Comparison of ENCODE assay signal across 15 cellular contexts in the genomic region with DNA sequence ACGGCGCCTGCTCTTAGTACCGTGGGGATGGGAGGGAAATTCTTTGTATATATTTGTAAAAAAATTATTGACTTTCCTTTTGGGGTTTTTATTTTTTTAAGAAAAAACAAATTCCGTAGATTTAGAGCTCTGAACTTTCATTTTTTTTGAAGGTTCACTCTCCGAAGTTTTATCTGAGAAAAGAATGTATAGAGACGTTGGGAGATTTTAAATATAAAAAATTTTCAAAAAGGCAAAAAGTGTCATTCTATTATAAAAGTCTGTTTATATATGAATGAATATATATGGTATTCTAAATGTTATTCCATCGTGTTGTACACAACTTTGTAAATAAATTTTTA. TPM values are rescaled to one million over a fixed set of nuclear protein-coding genes. Genes with fewer than 3 reads are reported as not detected.
A peak's percentile ranks its signal among the peaks of the same experiment; 100 is the strongest.
DNase-seq lines count a peak whose midpoint lies in the region; ATAC-seq lines count a peak whose summit lies in the region.
"Had no signal": no experiment of that assay in that cellular context is flagged by ENCODE, and none has a peak within 500 bp of the region (broad histone marks: within the 10 kb centered on the region; RNA-seq: fewer than 3 reads in every experiment).

No MANE protein-coding gene starts in this region.

- H3K27me3 Mint-ChIP-seq in activated T-helper 2 cell treated with anti-CD3 and anti-CD28 coated beads, Interferon-gamma antibody, Interleukin-2, Interleukin-4, amounts not matched to agents 10 μg/mL and 5 μg/mL and 100 μg/mL, durations not matched to agents 14 hours and 24 hours and 36 hours (ENCODE audit: low read depth): peaks cover 71% of the 10 kb centered on the region
- peaks cover 60 to 82% (median 73%) of the 10 kb centered on the region in 3 donors for H3K27me3 Mint-ChIP-seq in immature natural killer cell (ENCODE audit: low read depth in 3 of 3)

- peak overlapping the region; percentile 57 for H3K4me3 Mint-ChIP-seq in activated T-helper 2 cell treated with anti-CD3 and anti-CD28 coated beads, Interferon-gamma antibody, Interleukin-2, Interleukin-4, amounts not matched to agents 10 μg/mL and 5 μg/mL and 100 μg/mL, durations not matched to agents 14 hours and 24 hours and 36 hours (ENCODE audit: low read depth)
- H3K4me3 Mint-ChIP-seq in immature natural killer cell: peak overlapping the region; percentile 72 to 86 (median 78)

- H3K4ac ChIP-seq in mesendoderm (ENCODE audit: low read depth, low read length): no peak overlapping the region

- peaks cover 27% of the 10 kb centered on the region for H3K4me1 Mint-ChIP-seq in activated T-helper 2 cell treated with anti-CD3 and anti-CD28 coated beads, Interferon-gamma antibody, Interleukin-2, Interleukin-4, amounts not matched to agents 10 μg/mL and 5 μg/mL and 100 μg/mL, durations not matched to agents 14 hours and 24 hours and 36 hours (ENCODE audit: low read depth)
- H3K4me1 Mint-ChIP-seq in immature natural killer cell: peaks cover 30 to 46% of the 10 kb centered on the region in 2 donors

- no peaks in the 10 kb centered on the region for H3K4me1 ChIP-seq in right cardiac atrium (ENCODE audit: control insufficient read depth, insufficient read depth, low read length)
- H3K4me1 ChIP-seq in mesendoderm (ENCODE audit: control insufficient read depth, low read depth, low read length): peaks cover 2% of the 10 kb centered on the region

- H3K9ac ChIP-seq in mesendoderm (ENCODE audit: low read length): no peak overlapping the region

- H4K5ac ChIP-seq in mesendoderm (ENCODE audit: low read length): no peak overlapping the region

- peak overlapping the region; percentile 68 for H3K27ac Mint-ChIP-seq in activated T-helper 2 cell treated with anti-CD3 and anti-CD28 coated beads, Interferon-gamma antibody, Interleukin-2, Interleukin-4, amounts not matched to agents 10 μg/mL and 5 μg/mL and 100 μg/mL, durations not matched to agents 14 hours and 24 hours and 36 hours
- no peak overlapping the region for H3K27ac Mint-ChIP-seq in immature natural killer cell

- H3K4me3 ChIP-seq in right cardiac atrium (ENCODE audit: low read length): peak overlapping the region; percentile 59
- H3K4me3 ChIP-seq in mesendoderm (ENCODE audit: low read length): no peak overlapping the region

- H3K79me1 ChIP-seq in mesendoderm (ENCODE audit: low read length): no peaks in the 10 kb centered on the region

- H3K23ac ChIP-seq in mesendoderm (ENCODE audit: low read length): no peak overlapping the region

- H3K18ac ChIP-seq in mesendoderm (ENCODE audit: low read length): no peak overlapping the region

- 12% methylated on average over 7 of the region's 7 CpGs for WGBS in right cardiac atrium
- WGBS in mesendoderm (ENCODE audit: extremely low coverage, insufficient coverage, low lambda C conversion rate): no CpG with 5 or more reads among the region's 7 CpGs

- H3K79me2 ChIP-seq in mesendoderm (ENCODE audit: control insufficient read depth, insufficient read depth, low read length): no peaks in the 10 kb centered on the region

- ATAC-seq in right cardiac atrium: no peak
- ATAC-seq in Right ventricle myocardium inferior: no peak
- no peak for ATAC-seq in HG03460 (IDR thresholded peaks at IDR 0.05; ENCODE audit: unreplicated experiment)
- ATAC-seq in HG03432 (IDR thresholded peaks at IDR 0.05; ENCODE audit: unreplicated experiment): no peak

- intact Hi-C loops in right cardiac atrium (cut with DNase I): no loop called here
- intact Hi-C loops in Right ventricle myocardium inferior (cut with DNase I): no loop called here
- intact Hi-C loops in activated T-helper 2 cell treated with anti-CD3 and anti-CD28 coated beads, Interferon-gamma antibody, Interleukin-2, Interleukin-4, amounts not matched to agents 10 μg/mL and 5 μg/mL and 100 μg/mL, durations not matched to agents 14 hours and 24 hours and 36 hours (cut with micrococcal nuclease): loop anchor here (5.0 kb wide), 1 partner anchor 213 kb away; no protein-coding TSS in a partner anchor

- peaks cover 10% of the 10 kb centered on the region for H3K36me3 Mint-ChIP-seq in activated T-helper 2 cell treated with anti-CD3 and anti-CD28 coated beads, Interferon-gamma antibody, Interleukin-2, Interleukin-4, amounts not matched to agents 10 μg/mL and 5 μg/mL and 100 μg/mL, durations not matched to agents 14 hours and 24 hours and 36 hours (ENCODE audit: low read depth)
- peaks cover 0 to 9% (median 4%) of the 10 kb centered on the region in 3 donors for H3K36me3 Mint-ChIP-seq in immature natural killer cell

- H3K4me2 ChIP-seq in mesendoderm (ENCODE audit: low read length): no peak overlapping the region

- DNase-seq in right cardiac atrium (no peak), Right ventricle myocardium inferior (ENCODE audit: missing footprints) (no peak), immature natural killer cell (no peak), caudate nucleus (lab: John Stamatoyannopoulos, UW) (no peak), mesendoderm (no peak)
- no peak for DNase-seq in activated T-helper 2 cell treated with anti-CD3 and anti-CD28 coated beads, Interferon-gamma antibody, Interleukin-2, Interleukin-4, amounts not matched to agents 10 μg/mL and 5 μg/mL and 100 μg/mL, durations not matched to agents 14 hours and 24 hours and 36 hours (ENCODE audit: low spot score)
- DNase-seq: anterior cingulate cortex; HCEC 1CT; head of caudate nucleus; stimulated activated CD4-positive, alpha-beta T cell treated with anti-CD3 and anti-CD28 coated beads, Interleukin-1b, Interleukin-23, amount 100 ng/mL, for 48 hours; SW 1271 had no signal

- no peak overlapping the region for H2AK5ac ChIP-seq in mesendoderm (ENCODE audit: low read length)

- H3K9me3 Mint-ChIP-seq in activated T-helper 2 cell treated with anti-CD3 and anti-CD28 coated beads, Interferon-gamma antibody, Interleukin-2, Interleukin-4, amounts not matched to agents 10 μg/mL and 5 μg/mL and 100 μg/mL, durations not matched to agents 14 hours and 24 hours and 36 hours: peaks cover 6% of the 10 kb centered on the region
- peaks cover 2 to 50% (median 12%) of the 10 kb centered on the region in 6 donors for H3K9me3 Mint-ChIP-seq in immature natural killer cell

- H2BK15ac ChIP-seq in mesendoderm (replicated peaks; ENCODE audit: low read depth): no peak overlapping the region

- H3K27me3 ChIP-seq in right cardiac atrium (ENCODE audit: control insufficient read depth, insufficient read depth) (no peaks in the 10 kb centered on the region), mesendoderm (ENCODE audit: insufficient read depth, low read length, poor library complexity) (peaks cover 58% of the 10 kb centered on the region)

- H2BK120ac ChIP-seq in mesendoderm (ENCODE audit: low read depth, low read length): no peak overlapping the region

- no peak overlapping the region for H4K8ac ChIP-seq in mesendoderm (ENCODE audit: low read depth, low read length)

- no peak overlapping the region for H3K56ac ChIP-seq in mesendoderm (ENCODE audit: low read length)

- H3K9me3 ChIP-seq in right cardiac atrium (ENCODE audit: control insufficient read depth, low read length): no peaks in the 10 kb centered on the region

- H3K27ac ChIP-seq in right cardiac atrium (ENCODE audit: low read length) (no peak overlapping the region), caudate nucleus (ENCODE audit: low read depth, low read length) (no peak overlapping the region), mesendoderm (ENCODE audit: low read depth, low read length) (no peak overlapping the region)

- H2BK5ac ChIP-seq in mesendoderm (ENCODE audit: low read length): no peak overlapping the region

- no peaks in the 10 kb centered on the region for H3K36me3 ChIP-seq in mesendoderm (ENCODE audit: control insufficient read depth, insufficient read depth, low read length)

RNA-seq across cellular contexts. Expression of gene FOXD3, which starts 2.4 kb away (rescaled TPM):
- 1 to 10 TPM in 1 of 4 donors, under 1 TPM in 3; 0.38 to 1.6 (median 0.75) TPM for total RNA-seq in right cardiac atrium
- polyA plus RNA-seq in right cardiac atrium: 1.0 TPM
- total RNA-seq in Right ventricle myocardium inferior: 0.19 TPM
- not detected in 2 replicates for total RNA-seq in activated T-helper 2 cell treated with anti-CD3 and anti-CD28 coated beads, Interferon-gamma antibody, Interleukin-2, Interleukin-4, amounts not matched to agents 10 μg/mL and 5 μg/mL and 100 μg/mL, durations not matched to agents 14 hours and 24 hours and 36 hours
- not detected for polyA plus RNA-seq in immature natural killer cell
- polyA plus RNA-seq in mesendoderm (2013, experiment 1 of 2): 2.7 TPM
- polyA plus RNA-seq in mesendoderm (2013, experiment 2 of 2): 3.4 TPM
- total RNA-seq: G401, lung microvascular endothelial cell had no signal

RNA-seq across cellular contexts. Expression of gene ALG6, which starts 42.7 kb away (rescaled TPM):
- total RNA-seq in right cardiac atrium (1 to 10 TPM; 5.0 to 6.2 (median 5.6) TPM), Right ventricle myocardium inferior (5.2 TPM)
- polyA plus RNA-seq in right cardiac atrium (5.4 TPM), immature natural killer cell (10 to 100 TPM; 16.5 to 29.9 (median 20.7) TPM)
- 25.3 and 25.5 TPM in 2 replicates for total RNA-seq in activated T-helper 2 cell treated with anti-CD3 and anti-CD28 coated beads, Interferon-gamma antibody, Interleukin-2, Interleukin-4, amounts not matched to agents 10 μg/mL and 5 μg/mL and 100 μg/mL, durations not matched to agents 14 hours and 24 hours and 36 hours
- polyA plus RNA-seq in mesendoderm (2013, experiment 1 of 2): 11.1 TPM
- polyA plus RNA-seq in mesendoderm (2013, experiment 2 of 2): 10.5 TPM
